In the genomic region with DNA sequence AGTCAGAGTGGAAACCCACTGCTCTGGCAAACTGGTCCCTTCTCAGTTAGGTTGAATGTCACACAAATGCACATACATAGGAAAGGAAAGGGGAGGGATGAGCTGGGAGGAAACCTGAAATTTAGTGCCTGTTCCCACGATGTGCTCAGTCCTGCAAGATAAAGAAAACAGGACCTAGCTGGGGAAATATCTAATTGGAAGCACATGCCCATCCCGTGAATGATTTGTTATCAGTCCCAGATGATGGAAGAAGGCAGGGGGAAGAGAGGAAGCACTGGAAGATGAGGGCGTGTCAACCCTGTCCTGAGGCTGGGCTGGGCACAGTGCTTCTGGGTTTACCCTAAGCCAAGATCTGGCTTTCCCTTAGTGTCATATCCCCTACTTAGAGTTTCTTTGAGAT, we compare ENCODE assay signal across 24 cellular contexts.
"Had no signal": no experiment of that assay in that cellular context is flagged by ENCODE, and none has a peak within 500 bp of the region (broad histone marks: within the 10 kb centered on the region; RNA-seq: fewer than 3 reads in every experiment).

No MANE protein-coding gene starts in this region.

- H3K27ac ChIP-seq: SJSA1, SK-N-MC had no signal

- H3K4me3 ChIP-seq: MG63, SJSA1, SK-N-MC had no signal

- DNase-seq: IMR-90, Karpas-422, KG1, MG63, NCI-H1092, NCI-H1105 treated with DMSO at 0.1 percent for 48 hours, NCI-H1417 treated with DMSO at 0.1 percent for 48 hours, NCI-H146, NCI-H1694 treated with DMSO at 0.1 percent for 48 hours, NCI-H2029, NCI-H2081 treated with DMSO at 0.1 percent for 48 hours, NCI-H2171, NCI-H226, NCI-H446, NCI-H510A, NCI-H524 treated with DMSO at 0.1 percent for 48 hours, NCI-H69, NCI-H774, Right ventricle myocardium superior, RPMI8226, SIG-M5 had no signal

- H3K27me3 ChIP-seq: MG63, SJSA1 had no signal

- ATAC-seq: HepG2 had no signal

- H3K9me3 ChIP-seq: MG63, SJSA1 had no signal
